ENCODE assay signal across 1 cellular context in genomic region chr10:117411440-117412428, GRCh38.
TF ChIP-seq lines count a peak whose summit lies in the region.

No MANE protein-coding gene starts in this region.

TF ChIP-seq in GM12878, 131 proteins besides CTCF, POLR2A, EP300 and RAD21 (continued from another document):
- no peak for TF ChIP-seq CUX1 (IDR thresholded peaks at IDR 0.05; ENCODE audit: insufficient replicate concordance, low read depth, low read length)
- TF ChIP-seq HDGF (IDR thresholded peaks at IDR 0.05), result no peak
- TF ChIP-seq SMAD1 (IDR thresholded peaks at IDR 0.05; ENCODE audit: low read depth, partially characterized antibody), result no peak
- TF ChIP-seq NR2F1 (conservative IDR thresholded peaks at IDR 0.05), result no peak
- TF ChIP-seq STAT1 (conservative IDR thresholded peaks at IDR 0.05), result no peak
- TF ChIP-seq WRNIP1 (IDR thresholded peaks at IDR 0.05; ENCODE audit: borderline replicate concordance, low read depth, low read length), result no peak
- no peak for TF ChIP-seq PAX8 (IDR thresholded peaks at IDR 0.05)
- no peak for TF ChIP-seq SRF (IDR thresholded peaks at IDR 0.05; ENCODE audit: low read depth in 2 of 2, low read length in 2 of 2)
- TF ChIP-seq EZH2 (IDR thresholded peaks at IDR 0.05; ENCODE audit: borderline replicate concordance, control insufficient read depth, low read depth, low read length), result no peak
- TF ChIP-seq KDM1A (IDR thresholded peaks at IDR 0.05; ENCODE audit: borderline replicate concordance), result no peak
- no peak for TF ChIP-seq TARDBP (IDR thresholded peaks at IDR 0.05; ENCODE audit: borderline replicate concordance)
